In the genomic region with DNA sequence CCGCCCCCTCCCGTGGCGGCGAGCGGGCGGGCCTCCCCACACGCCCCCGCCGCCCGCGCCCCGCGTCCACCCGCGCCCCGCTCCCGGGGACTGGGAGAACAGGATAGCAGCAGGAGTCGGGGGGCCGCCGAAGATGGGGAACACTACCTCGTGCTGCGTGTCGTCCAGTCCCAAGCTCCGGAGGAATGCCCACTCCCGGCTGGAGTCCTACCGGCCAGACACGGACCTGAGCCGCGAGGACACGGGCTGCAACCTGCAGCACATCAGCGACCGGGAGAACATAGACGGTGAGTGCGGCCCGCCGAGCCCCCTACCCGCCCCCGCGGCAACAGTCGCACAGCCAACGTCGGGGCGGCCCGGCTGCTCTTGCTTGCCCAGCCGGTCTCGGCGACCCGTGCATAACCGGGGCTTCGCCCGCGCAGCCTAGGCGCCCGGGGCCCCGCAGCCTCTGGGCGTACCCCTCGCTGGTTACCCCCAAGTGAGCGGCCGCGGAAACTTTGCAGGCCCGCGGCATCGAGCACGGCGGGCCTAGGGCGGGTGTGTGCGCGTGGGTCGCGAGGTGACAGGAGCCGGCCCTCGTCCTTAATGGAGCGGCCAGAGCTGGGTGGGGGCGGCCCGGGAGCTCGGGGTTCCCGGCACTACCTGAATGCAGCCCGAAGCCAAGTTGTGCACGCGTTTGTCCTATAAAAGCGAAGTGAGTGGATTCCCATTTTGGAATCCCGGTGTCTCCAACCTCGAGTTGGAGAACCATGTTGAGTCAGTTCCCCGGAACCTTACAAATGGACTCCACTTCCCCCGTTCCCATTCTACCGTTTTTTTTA, we compare ENCODE assay signal across 8 cellular contexts. TPM values are rescaled to one million over a fixed set of nuclear protein-coding genes. Genes with fewer than 3 reads are reported as not detected.
DNase-seq lines count a peak whose midpoint lies in the region; ATAC-seq and TF ChIP-seq lines count a peak whose summit lies in the region.

No MANE protein-coding gene starts in this region.

- intact Hi-C loops in MCF 10A (cut with micrococcal nuclease), result loop anchor here (1.0 to 5.0 kb wide), 6 partner anchors 50 to 210 kb away; partner anchors contain the start of gene CREM

- H3K4me3 Mint-ChIP-seq in T-cell (peak overlapping the region; percentile 84 to 90 (median 85)), MCF 10A (ENCODE audit: unreplicated experiment) (peak overlapping the region; percentile 89)

- ATAC-seq in HG03064 (IDR thresholded peaks at IDR 0.05; ENCODE audit: low read depth, unreplicated experiment), result peak; percentile 10
- peak; percentile 11 to 17 (median 12) for ATAC-seq in T-cell (replicated peaks in 1 of 4)

- peak; percentile 30 for DNase-seq in NCI-H1694 (lab: John Stamatoyannopoulos, UW)
- DNase-seq in NCI-H1694 treated with DMSO at 0.1 percent for 48 hours (lab: John Stamatoyannopoulos, UW), result no peak
- peak in 19 of 34 experiments; percentile 2 to 33 (median 12) for DNase-seq in T-cell
- peak; percentile 39 for DNase-seq in MCF 10A (ENCODE audit: unreplicated experiment)
- DNase-seq in iris pigment epithelial cell (ENCODE audit: low read depth), result peak; percentile 38
- peak; percentile 54 for DNase-seq in stimulated activated CD4-positive, alpha-beta T cell treated with anti-CD3 and anti-CD28 coated beads, Interleukin-15, amount 100 ng/mL, for 24 hours
- DNase-seq in DMS153 treated with DMSO at 0.1 percent for 48 hours (lab: John Stamatoyannopoulos, UW; ENCODE audit: unreplicated experiment), result no peak

- TF ChIP-seq CTCF in MCF 10A (IDR thresholded peaks at IDR 0.05; ENCODE audit: unreplicated experiment), result no peak

- H3K9me3 Mint-ChIP-seq in T-cell, result no peaks in the 10 kb centered on the region
- no peaks in the 10 kb centered on the region for H3K9me3 Mint-ChIP-seq in MCF 10A (ENCODE audit: unreplicated experiment)

- H3K27ac Mint-ChIP-seq in T-cell, result peak overlapping the region; percentile 67 to 80
- peak overlapping the region; percentile 78 for H3K27ac Mint-ChIP-seq in MCF 10A (ENCODE audit: low read depth, unreplicated experiment)

- no peaks in the 10 kb centered on the region for H3K27me3 Mint-ChIP-seq in T-cell
- H3K27me3 Mint-ChIP-seq in MCF 10A (ENCODE audit: insufficient read depth, unreplicated experiment), result no peaks in the 10 kb centered on the region

- BruUV-seq in MCF 10A (replicated peaks; lab: Mats Ljungman, UMichigan), result no TSS peak

- POLR2A ChIA-PET in T-cell (lab: Charles Lee) (interaction anchor here in 1 of 2 donors (0.7 kb wide), 2 partner anchors 8 to 211 kb away, joined by 3 read pairs; no protein-coding TSS in a partner anchor), MCF 10A (lab: Yijun Ruan, JAX) (interaction anchor here (0.6 to 3.5 kb wide), 13 partner anchors 9 to 210 kb away, joined by 3 to 20 read pairs (median 3); no protein-coding TSS in a partner anchor)

- CTCF ChIA-PET in T-cell (lab: Charles Lee), result interaction anchor here in 1 of 2 donors (1.0 to 1.3 kb wide), 2 partner anchors 141 to 142 kb away, joined by 3 to 4 read pairs; no protein-coding TSS in a partner anchor
- CTCF ChIA-PET in MCF 10A (lab: Yijun Ruan, JAX), result interaction anchor here (0.7 to 1.0 kb wide), 2 partner anchors 210 to 1347 kb away, joined by 3 read pairs; no protein-coding TSS in a partner anchor

- H3K4me1 Mint-ChIP-seq in T-cell, result peaks cover 72 to 76% (median 72%) of the 10 kb centered on the region in 3 donors
- peaks cover 58% of the 10 kb centered on the region for H3K4me1 Mint-ChIP-seq in MCF 10A (ENCODE audit: insufficient read depth, unreplicated experiment)

- peaks cover 9% of the 10 kb centered on the region for H3K36me3 Mint-ChIP-seq in T-cell
- peaks cover 17% of the 10 kb centered on the region for H3K36me3 Mint-ChIP-seq in MCF 10A (ENCODE audit: insufficient read depth, unreplicated experiment)

RNA-seq across cellular contexts. Expression of gene CCNY, which starts 0.8 kb away (rescaled TPM):
- total RNA-seq in T-cell (10 to 100 TPM; 62.5 to 75.2 (median 62.8) TPM), MCF 10A (2022) (68.9 and 79.7 TPM in 2 replicates)

Comparison
In these comparisons a context has a peak if more than half of its experiments do, and no peak if none do; other contexts are left out.
1. DNase-seq: peak in NCI-H1694 (single experiment), T-cell (19 of 34), MCF 10A (single experiment), iris pigment epithelial cell (single experiment) and stimulated activated CD4-positive, alpha-beta T cell treated with anti-CD3 and anti-CD28 coated beads, Interleukin-15, amount 100 ng/mL, for 24 hours (single experiment); none in NCI-H1694 treated with DMSO at 0.1 percent for 48 hours (single experiment) and DMS153 treated with DMSO at 0.1 percent for 48 hours (single experiment).